8 cellular contexts compared by ENCODE assay signal in the genomic region with DNA sequence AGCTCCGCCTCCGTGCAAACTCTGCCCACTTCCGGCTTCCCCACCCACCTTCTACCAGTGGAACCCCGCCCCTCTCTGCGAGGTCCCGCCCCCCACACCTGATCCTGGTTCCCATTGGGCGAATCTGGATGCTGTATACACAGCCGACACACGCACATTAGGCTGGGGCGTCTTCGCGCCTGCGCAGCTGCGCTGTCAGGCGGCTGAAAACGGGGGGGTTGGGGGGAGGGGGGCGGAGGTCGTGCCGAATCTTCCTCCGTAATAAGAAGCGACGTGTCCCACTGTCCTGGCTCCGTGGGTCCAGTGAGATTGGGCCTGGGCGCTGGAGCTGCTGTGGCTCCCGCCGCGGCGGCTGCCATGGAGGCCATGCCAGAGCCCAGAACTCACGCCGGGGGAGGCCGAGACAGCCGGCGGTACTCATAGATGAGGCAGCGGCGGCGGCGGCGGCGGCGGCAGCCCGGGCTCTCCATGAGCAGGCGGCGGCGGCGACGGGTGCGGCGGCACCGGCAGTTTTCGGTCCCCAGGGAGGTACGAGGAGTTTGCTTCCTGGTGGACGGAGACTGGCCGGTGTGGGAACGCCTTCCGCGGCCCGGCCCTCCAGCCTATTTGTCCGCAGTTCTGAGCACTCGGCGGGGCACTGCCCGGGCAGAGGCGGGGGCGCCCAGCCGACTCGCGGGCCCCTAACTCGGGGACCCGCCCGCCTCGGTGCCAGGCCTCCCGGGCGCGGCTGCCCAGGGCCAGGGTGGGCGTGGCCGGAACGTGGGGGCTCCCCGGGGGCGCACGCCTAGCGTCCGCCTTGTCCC.
DNase-seq lines count a peak whose midpoint lies in the region; TF ChIP-seq lines count a peak whose summit lies in the region.

No MANE protein-coding gene starts in this region.

- peak overlapping the region; percentile 94 for H3K27ac Mint-ChIP-seq in HFFc6
- H3K27ac Mint-ChIP-seq in activated naive CD4-positive, alpha-beta T cell treated with anti-CD3 and anti-CD28 coated beads, Interleukin-2, amount 10 ng/mL, durations not matched to agents 7 days and 5 days: peak overlapping the region; percentile 90

- H3K27me3 Mint-ChIP-seq in HFFc6 (ENCODE audit: insufficient read depth): no peaks in the 10 kb centered on the region
- H3K27me3 Mint-ChIP-seq in activated naive CD4-positive, alpha-beta T cell treated with anti-CD3 and anti-CD28 coated beads, Interleukin-2, amount 10 ng/mL, durations not matched to agents 7 days and 5 days: no peaks in the 10 kb centered on the region

- CTCF ChIA-PET in activated naive CD4-positive, alpha-beta T cell treated with anti-CD3 and anti-CD28 coated beads, Interleukin-2, amount 10 ng/mL, durations not matched to agents 7 days and 5 days (lab: Charles Lee): interaction anchor here (1.6 kb wide), 1 partner anchor 239 kb away, joined by 3 read pairs; a partner anchor contains a TSS

- DNase-seq in GM04504 (ENCODE audit: low read depth): peak; percentile 92
- peak; percentile 95 for DNase-seq in HFFc6
- peak; percentile 91 for DNase-seq in NAMALWA (ENCODE audit: low spot score)
- DNase-seq in SK-MEL-5 (ENCODE audit: low read depth, low spot score): peak; percentile 96
- DNase-seq in activated naive CD4-positive, alpha-beta T cell treated with anti-CD3 and anti-CD28 coated beads, Interleukin-2, amount 10 ng/mL, durations not matched to agents 7 days and 5 days: peak; percentile 98
- DNase-seq in germinal center (ENCODE audit: low spot score): peak; percentile 96
- peak; percentile 89 for DNase-seq in non-pigmented ciliary epithelial cell (ENCODE audit: low read depth)
- DNase-seq in superior temporal gyrus (ENCODE audit: extremely low spot score): peak; percentile 96

- H3K36me3 Mint-ChIP-seq in HFFc6 (ENCODE audit: low read depth): 0 out of 2 replicates have a peak, but pooled peaks cover 9% of the 10 kb centered on the region
- H3K36me3 Mint-ChIP-seq in activated naive CD4-positive, alpha-beta T cell treated with anti-CD3 and anti-CD28 coated beads, Interleukin-2, amount 10 ng/mL, durations not matched to agents 7 days and 5 days: peaks cover 6% of the 10 kb centered on the region

- no peak; the same call in 1 of the 2 replicates for TF ChIP-seq CTCF in HFFc6 (IDR thresholded peaks at IDR 0.05)

- peak overlapping the region; percentile 95 for H3K4me3 Mint-ChIP-seq in HFFc6
- peak overlapping the region; percentile 90 for H3K4me3 Mint-ChIP-seq in activated naive CD4-positive, alpha-beta T cell treated with anti-CD3 and anti-CD28 coated beads, Interleukin-2, amount 10 ng/mL, durations not matched to agents 7 days and 5 days

- peaks cover 8% of the 10 kb centered on the region for H3K9me3 Mint-ChIP-seq in HFFc6
- peaks cover 4% of the 10 kb centered on the region for H3K9me3 Mint-ChIP-seq in activated naive CD4-positive, alpha-beta T cell treated with anti-CD3 and anti-CD28 coated beads, Interleukin-2, amount 10 ng/mL, durations not matched to agents 7 days and 5 days

- in situ Hi-C loops in SK-MEL-5 (cut with HindIII; ENCODE audit: low pct_unique_long_range_greater_than_20kb, low sequenced_read_pairs): no loop called here

- peaks cover 32% of the 10 kb centered on the region for H3K4me1 Mint-ChIP-seq in HFFc6 (ENCODE audit: low read depth)
- H3K4me1 Mint-ChIP-seq in activated naive CD4-positive, alpha-beta T cell treated with anti-CD3 and anti-CD28 coated beads, Interleukin-2, amount 10 ng/mL, durations not matched to agents 7 days and 5 days: peaks cover 19% of the 10 kb centered on the region

Comparison
In these comparisons a context has a peak if more than half of its experiments do, and no peak if none do; other contexts are left out.
1. Peak in every context shown above with its lines: DNase-seq.